In genomic region chr7:66846096-66846445, GRCh38 we compare ENCODE assay signal across 8 cellular contexts.
DNase-seq lines count a peak whose midpoint lies in the region; ATAC-seq and TF ChIP-seq lines count a peak whose summit lies in the region.
"Not testable (repeated sequence)": the region's sequence is repeated elsewhere in the genome, so short reads cannot be mapped to it uniquely, and the experiment has no call there.

No MANE protein-coding gene starts in this region.

- H3K9me3 Mint-ChIP-seq in CD4-positive, alpha-beta T cell; activated naive CD4-positive, alpha-beta T cell treated with anti-CD3 and anti-CD28 coated beads, Interleukin-2, amount 10 ng/mL, durations not matched to agents 7 days and 5 days; effector memory CD8-positive, alpha-beta T cell; progenitor cell of endocrine pancreas (ENCODE audit: low read depth): not testable (repeated sequence)

- CTCF ChIA-PET in CD4-positive, alpha-beta T cell (lab: Charles Lee); activated naive CD4-positive, alpha-beta T cell treated with anti-CD3 and anti-CD28 coated beads, Interleukin-2, amount 10 ng/mL, durations not matched to agents 7 days and 5 days (lab: Charles Lee): not testable (repeated sequence)

- TF ChIP-seq EP300 in upper lobe of left lung (IDR thresholded peaks at IDR 0.05) = not testable (repeated sequence)

- not testable (repeated sequence) for H3K27ac ChIP-seq in CD4-positive, alpha-beta T cell (ENCODE audit: low read depth, low read length)
- H3K27ac ChIP-seq in HUES64 (ENCODE audit: low read depth, low read length) (peak overlapping the region; percentile 94), VCaP (peak overlapping the region; percentile 93; the same call in 1 of the 2 replicates), upper lobe of left lung (peak overlapping the region in 3 of 4 donors; percentile 90 to 98 (median 93))

- not testable (repeated sequence) for H3K36me3 ChIP-seq in HUES64 (ENCODE audit: insufficient read depth, low read length); upper lobe of left lung

- not testable (repeated sequence) for TF ChIP-seq POLR2A in upper lobe of left lung (IDR thresholded peaks at IDR 0.05)

- not testable (repeated sequence) for H3K9me3 ChIP-seq in CD4-positive, alpha-beta T cell (ENCODE audit: control insufficient read depth, low read length); HUES64 (ENCODE audit: insufficient read depth, low read depth, low read length); upper lobe of left lung

- peak overlapping the region; percentile 97 for H3K27ac Mint-ChIP-seq in CD4-positive, alpha-beta T cell
- H3K27ac Mint-ChIP-seq in activated naive CD4-positive, alpha-beta T cell treated with anti-CD3 and anti-CD28 coated beads, Interleukin-2, amount 10 ng/mL, durations not matched to agents 7 days and 5 days = peak overlapping the region; percentile 100
- H3K27ac Mint-ChIP-seq in effector memory CD8-positive, alpha-beta T cell = peak overlapping the region; percentile 100
- H3K27ac Mint-ChIP-seq in progenitor cell of endocrine pancreas = peak overlapping the region; percentile 38

- POLR2A ChIA-PET in CD4-positive, alpha-beta T cell (lab: Charles Lee) = not testable (repeated sequence)

- not testable (repeated sequence) for H3K27me3 Mint-ChIP-seq in CD4-positive, alpha-beta T cell; activated naive CD4-positive, alpha-beta T cell treated with anti-CD3 and anti-CD28 coated beads, Interleukin-2, amount 10 ng/mL, durations not matched to agents 7 days and 5 days; effector memory CD8-positive, alpha-beta T cell; progenitor cell of endocrine pancreas

- peaks cover 19% of the 10 kb centered on the region for H3K4me1 ChIP-seq in HUES64 (ENCODE audit: insufficient read depth, low read length)
- peaks cover 9 to 19% (median 15%) of the 10 kb centered on the region in 4 donors for H3K4me1 ChIP-seq in upper lobe of left lung

- TF ChIP-seq CTCF in CD4-positive, alpha-beta T cell (IDR thresholded peaks at IDR 0.05); VCaP (conservative IDR thresholded peaks at IDR 0.05); progenitor cell of endocrine pancreas (IDR thresholded peaks at IDR 0.05; ENCODE audit: unreplicated experiment); upper lobe of left lung (IDR thresholded peaks at IDR 0.05): not testable (repeated sequence)

- 95% methylated on average over 4 of the region's 4 CpGs for WGBS in HUES64
- 93 to 95% methylated on average over 3 to 4 of the region's 4 CpGs for WGBS in upper lobe of left lung, 2 donors

- peak overlapping the region; percentile 70 for H3K4me3 Mint-ChIP-seq in CD4-positive, alpha-beta T cell
- peak overlapping the region; percentile 66 for H3K4me3 Mint-ChIP-seq in activated naive CD4-positive, alpha-beta T cell treated with anti-CD3 and anti-CD28 coated beads, Interleukin-2, amount 10 ng/mL, durations not matched to agents 7 days and 5 days
- peak overlapping the region; percentile 91 to 95 for H3K4me3 Mint-ChIP-seq in effector memory CD8-positive, alpha-beta T cell
- H3K4me3 Mint-ChIP-seq in progenitor cell of endocrine pancreas (ENCODE audit: low read depth) = peak overlapping the region; percentile 95

- peaks cover 24% of the 10 kb centered on the region for H3K4me1 Mint-ChIP-seq in CD4-positive, alpha-beta T cell (ENCODE audit: low read depth)
- H3K4me1 Mint-ChIP-seq in activated naive CD4-positive, alpha-beta T cell treated with anti-CD3 and anti-CD28 coated beads, Interleukin-2, amount 10 ng/mL, durations not matched to agents 7 days and 5 days = peaks cover 32% of the 10 kb centered on the region
- peaks cover 11 to 14% of the 10 kb centered on the region in 2 donors for H3K4me1 Mint-ChIP-seq in effector memory CD8-positive, alpha-beta T cell (ENCODE audit: low read depth in 2 of 2)
- H3K4me1 Mint-ChIP-seq in progenitor cell of endocrine pancreas (ENCODE audit: low read depth) = peaks cover 22% of the 10 kb centered on the region

- ATAC-seq in CD4-positive, alpha-beta T cell (ENCODE audit: poor library complexity); effector memory CD8-positive, alpha-beta T cell (replicated peaks); upper lobe of left lung (ENCODE audit: low FRiP score in 2 of 2): not testable (repeated sequence)

- DNase-seq in CD4-positive, alpha-beta T cell; activated naive CD4-positive, alpha-beta T cell treated with anti-CD3 and anti-CD28 coated beads, Interleukin-2, amount 10 ng/mL, durations not matched to agents 7 days and 5 days; effector memory CD8-positive, alpha-beta T cell; progenitor cell of endocrine pancreas (ENCODE audit: low spot score, unreplicated experiment); upper lobe of left lung: not testable (repeated sequence)
- peak; percentile 73 for DNase-seq in mesenteric fat pad (ENCODE audit: low spot score)

- intact Hi-C loops in CD4-positive, alpha-beta T cell (cut with DNase I, micrococcal nuclease) = loop anchor here (5.0 to 10.0 kb wide), 3 partner anchors 149 to 459 kb away; partner anchors contain the start of genes SBDS (in 1 of the 2) and TYW1 (in 1 of the 2)

- H3K9ac ChIP-seq in HUES64 (ENCODE audit: low read depth, low read length) = not testable (repeated sequence)

- peaks cover 11% of the 10 kb centered on the region for H3K36me3 Mint-ChIP-seq in CD4-positive, alpha-beta T cell (ENCODE audit: low read depth)
- H3K36me3 Mint-ChIP-seq in activated naive CD4-positive, alpha-beta T cell treated with anti-CD3 and anti-CD28 coated beads, Interleukin-2, amount 10 ng/mL, durations not matched to agents 7 days and 5 days; progenitor cell of endocrine pancreas (ENCODE audit: insufficient read depth): not testable (repeated sequence)
- peaks cover 21% of the 10 kb centered on the region for H3K36me3 Mint-ChIP-seq in effector memory CD8-positive, alpha-beta T cell (ENCODE audit: insufficient read depth)

- H3K4me3 ChIP-seq in HUES64 (ENCODE audit: low read length) (peak overlapping the region; percentile 94; the same call in 1 of the 2 replicates), upper lobe of left lung (peak overlapping the region in 1 of 4 donors; percentile 62)

- not testable (repeated sequence) for H3K27me3 ChIP-seq in CD4-positive, alpha-beta T cell (ENCODE audit: control insufficient read depth, insufficient read depth, low read length); HUES64 (ENCODE audit: insufficient read depth, low read length); upper lobe of left lung

Comparison
In these comparisons a context has a peak if more than half of its experiments do, and no peak if none do; other contexts are left out.
1. H3K27ac Mint-ChIP-seq: peak in every context shown above with its lines; median percentile 100 in activated naive CD4-positive, alpha-beta T cell treated with anti-CD3 and anti-CD28 coated beads, Interleukin-2, amount 10 ng/mL, durations not matched to agents 7 days and 5 days; 100 in effector memory CD8-positive, alpha-beta T cell; 97 in CD4-positive, alpha-beta T cell; 38 in progenitor cell of endocrine pancreas.